ENCODE assay signal across 19 cellular contexts in genomic region chr2:197383825-197384224, GRCh38.
"Had no signal": no experiment of that assay in that cellular context is flagged by ENCODE, and none has a peak within 500 bp of the region (broad histone marks: within the 10 kb centered on the region; RNA-seq: fewer than 3 reads in every experiment).

No MANE protein-coding gene starts in this region.

- ATAC-seq: activated naive CD8-positive, alpha-beta T cell treated with anti-CD3 and anti-CD28 coated beads, Interleukin-2, amount 50 U/mL, for 24 hours; activated T-helper 17 cell treated with anti-CD3 and anti-CD28 coated beads, Interleukin-2, amount 50 U/mL, for 72 hours; effector memory CD8-positive, alpha-beta T cell; natural killer cell; stimulated activated naive B cell treated with anti-CD40 and anti-IgM and Interleukin-4, amounts not matched to agents 10 μg/mL and 1 μg/mL and 100 μg/mL, for 72 hours had no signal

- H3K9me3 ChIP-seq: breast epithelium, right atrium auricular region, tibial nerve, uterus had no signal

- H3K27ac ChIP-seq: breast epithelium, epithelial cell of prostate, right atrium auricular region, skin epidermis, tibial nerve, uterus had no signal

- H3K4me3 ChIP-seq: breast epithelium, right atrium auricular region, skin epidermis, tibial nerve, uterus had no signal

- DNase-seq: activated CD4-positive, alpha-beta T cell treated with anti-CD3 and anti-CD28 coated beads, Interleukin-2, amount 50 U/mL, for 48 hours; activated naive CD4-positive, alpha-beta T cell treated with anti-CD3 and anti-CD28 coated beads for 36 hours; activated naive CD8-positive, alpha-beta T cell treated with anti-CD3 and anti-CD28 coated beads, Interleukin-2, amount 50 U/mL, for 24 hours; aorta; effector memory CD8-positive, alpha-beta T cell; foreskin melanocyte; immature natural killer cell; mesenchymal stem cell; natural killer cell; stimulated activated CD4-positive, alpha-beta T cell treated with anti-CD3 and anti-CD28 coated beads, Interleukin-15, amount 100 ng/mL, for 24 hours; stimulated activated CD4-positive, alpha-beta T cell treated with anti-CD3 and anti-CD28 coated beads, Interleukin-4, amount 100 ng/mL, for 1 hour; stimulated activated naive B cell treated with anti-CD40 and anti-IgM and Interleukin-4, amounts not matched to agents 10 μg/mL and 1 μg/mL and 100 μg/mL, for 72 hours; uterus had no signal

- H3K4me1 ChIP-seq: breast epithelium, uterus had no signal

- H3K27me3 ChIP-seq: breast epithelium, right atrium auricular region, tibial nerve, uterus had no signal

- H3K36me3 ChIP-seq: breast epithelium, right atrium auricular region, tibial nerve, uterus had no signal
